ENCODE assay signal across 11 cellular contexts in the genomic region with DNA sequence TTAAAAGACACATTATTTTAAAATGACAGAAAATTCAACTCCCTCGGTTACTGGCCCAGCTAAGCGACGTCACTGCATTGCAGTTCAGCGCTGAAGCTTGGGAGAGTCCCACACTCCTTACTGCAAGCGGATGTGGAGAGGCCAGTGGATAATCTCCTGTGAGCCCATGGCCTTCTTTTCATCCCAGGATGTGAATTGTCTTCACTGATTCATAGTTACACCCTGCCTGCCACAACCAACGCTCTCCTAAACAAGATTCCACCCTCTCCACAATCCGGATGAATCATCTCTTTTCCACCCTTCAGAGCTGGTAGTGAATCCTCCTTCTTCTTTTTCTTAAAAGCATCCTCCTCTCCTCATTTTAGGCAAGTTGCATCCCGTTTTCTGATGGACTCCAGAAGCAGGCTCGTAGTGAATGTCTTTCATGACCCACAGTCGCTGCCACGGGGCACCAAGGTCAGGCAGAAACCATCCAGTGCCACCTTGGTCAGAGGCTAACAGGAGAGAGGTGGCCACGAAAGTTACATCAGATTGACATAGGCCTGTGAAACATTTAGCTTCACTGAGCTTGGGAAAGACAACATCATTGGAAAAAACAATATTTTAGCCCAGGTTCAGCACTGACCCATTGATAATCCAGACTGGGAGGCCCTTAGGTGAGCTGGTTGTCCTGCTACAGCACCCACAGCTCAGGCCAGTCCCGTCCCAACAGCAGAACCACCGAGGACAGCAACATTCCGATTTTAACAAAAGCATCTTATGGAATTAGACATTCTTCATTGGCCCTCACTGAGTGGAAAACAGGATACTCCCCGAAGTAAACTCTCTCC. TPM values are rescaled to one million over a fixed set of nuclear protein-coding genes. Genes with fewer than 3 reads are reported as not detected.
A peak's percentile ranks its signal among the peaks of the same experiment; 100 is the strongest.
DNase-seq lines count a peak whose midpoint lies in the region; ATAC-seq, FAIRE-seq and TF ChIP-seq lines count a peak whose summit lies in the region.
"Had no signal": no experiment of that assay in that cellular context is flagged by ENCODE, and none has a peak within 500 bp of the region (broad histone marks: within the 10 kb centered on the region; RNA-seq: fewer than 3 reads in every experiment).

No MANE protein-coding gene starts in this region.

- no peak for TF ChIP-seq CTCF in omental fat pad (IDR thresholded peaks at IDR 0.05)
- no peak for TF ChIP-seq CTCF in gastrocnemius medialis (IDR thresholded peaks at IDR 0.05 in 4 of 5, conservative IDR thresholded peaks at IDR 0.05 in 1 of 5)
- TF ChIP-seq CTCF in pancreas (IDR thresholded peaks at IDR 0.05): no peak

- peak; percentile 89 for FAIRE-seq in RCC 7860 (lab: Jason Lieb, UNC)
- no peak for FAIRE-seq in pancreas (lab: Jason Lieb, UNC)

- H3K27me3 ChIP-seq in gastrocnemius medialis (peaks cover 40 to 52% (median 43%) of the 10 kb centered on the region in 3 donors), pancreas (peaks cover 0 to 3% (median 0%) of the 10 kb centered on the region in 4 donors)

- DNase-seq in EH (ENCODE audit: low read depth) (peak; percentile 58), RCC 7860 (ENCODE audit: low spot score) (peak; percentile 81), omental fat pad (ENCODE audit: low spot score) (no peak), gastrocnemius medialis (no peak), pancreas (no peak), KBM-7 (no peak)
- DNase-seq: amygdala, islet precursor cell had no signal

- intact Hi-C loops in gastrocnemius medialis (cut with DNase I; ENCODE audit: low total_unique reads) (no loop called here), pancreas (cut with DNase I) (no loop called here)

- TF ChIP-seq POLR2A in gastrocnemius medialis (IDR thresholded peaks at IDR 0.05): no peak

- no peaks in the 10 kb centered on the region for H3K36me3 ChIP-seq in gastrocnemius medialis
- no peaks in the 10 kb centered on the region for H3K36me3 ChIP-seq in pancreas

- ATAC-seq in esophagus mucosa (peak; percentile 48), omental fat pad (ENCODE audit: low FRiP score) (peak; percentile 45), gastrocnemius medialis (no peak), pancreas (no peak), GM18909 (IDR thresholded peaks at IDR 0.05; ENCODE audit: poor library complexity, unreplicated experiment) (no peak)

- H3K27ac ChIP-seq in gastrocnemius medialis: no peak overlapping the region
- no peak overlapping the region for H3K27ac ChIP-seq in pancreas

- H3K4me3 ChIP-seq in gastrocnemius medialis (no peak overlapping the region), pancreas (no peak overlapping the region)

- H3K9me3 ChIP-seq in gastrocnemius medialis (no peaks in the 10 kb centered on the region), pancreas (no peaks in the 10 kb centered on the region)

- in situ Hi-C loops in gastrocnemius medialis (cut with MboI; ENCODE audit: low sequenced_read_pairs in 4 of 4): loop anchor here (10.0 to 25.0 kb wide), 5 partner anchors 97 to 747 kb away; a partner anchor contains a TSS
- in situ Hi-C loops in KBM-7 (cut with MboI; ENCODE audit: low pct_unique_long_range_greater_than_20kb, low sequenced_read_pairs): loop anchor here (25.0 kb wide), 1 partner anchor 722 kb away; a partner anchor contains a TSS

- 89 to 93% methylated on average over 16 of the region's 16 CpGs for WGBS in pancreas, 2 donors

- peaks cover 17 to 19% of the 10 kb centered on the region in 2 donors for H3K4me1 ChIP-seq in gastrocnemius medialis
- H3K4me1 ChIP-seq in pancreas: peaks cover 0 to 5% (median 0%) of the 10 kb centered on the region in 3 donors

RNA-seq across cellular contexts. Expression of a gene that starts 2.0 kb away (rescaled TPM):
- total RNA-seq in esophagus mucosa: 1,565 TPM
- 10 to 100 TPM in 1 of 4 donors, 1 to 10 TPM in 1, under 1 TPM in 1, not detected in 1; 0.63 to 13.5 (median 7.4) TPM for total RNA-seq in omental fat pad
- total RNA-seq in gastrocnemius medialis: under 1 TPM in 3 of 4 donors, not detected in 1; 0.35 to 0.72 (median 0.36) TPM
- total RNA-seq in pancreas: 1 to 10 TPM in 3 of 6 donors, under 1 TPM in 3; 0.51 to 4.5 (median 1.2) TPM
- polyA plus RNA-seq in pancreas: under 1 TPM; 0.59 to 0.68 TPM
- total RNA-seq: subcutaneous adipose tissue had no signal

RNA-seq across cellular contexts. Expression of a gene that starts 29.8 kb away (rescaled TPM):
- total RNA-seq in esophagus mucosa (1.5 TPM), omental fat pad (1 to 10 TPM in 1 of 4 donors, under 1 TPM in 2, not detected in 1; 0.19 to 1.6 (median 0.60) TPM), gastrocnemius medialis (not detected), pancreas (under 1 TPM; 0.03 to 0.15 (median 0.07) TPM)
- under 1 TPM; 0.08 to 0.40 TPM for polyA plus RNA-seq in pancreas
- total RNA-seq: subcutaneous adipose tissue had no signal

RNA-seq across cellular contexts. Expression of a gene that starts 41.4 kb away (rescaled TPM):
- 369 TPM for total RNA-seq in esophagus mucosa
- total RNA-seq in omental fat pad: not detected
- not detected for total RNA-seq in gastrocnemius medialis
- total RNA-seq in pancreas: not detected
- polyA plus RNA-seq in pancreas: under 1 TPM; 0.08 to 0.09 TPM
- total RNA-seq: subcutaneous adipose tissue had no signal

Comparison
In these comparisons a context has a peak if more than half of its experiments do, and no peak if none do; other contexts are left out.
1. DNase-seq: peak in EH (single experiment) and RCC 7860 (single experiment); none in omental fat pad (single experiment), gastrocnemius medialis (0 of 2), pancreas (0 of 6) and KBM-7 (single experiment).
2. ATAC-seq: peak in esophagus mucosa (single experiment) and omental fat pad (single experiment); none in gastrocnemius medialis (0 of 2), pancreas (0 of 4) and GM18909 (single experiment).
3. RNA of a gene that starts 2.0 kb away (total RNA-seq): 1,565 TPM in esophagus mucosa (single experiment); 0.63 to 13.5 TPM in omental fat pad, 0.51 to 4.5 TPM in pancreas and 0.35 to 0.72 TPM in gastrocnemius medialis; every median in the first group is over 100 times any median in the second.
4. RNA of a gene that starts 41.4 kb away (total RNA-seq): 369 TPM in esophagus mucosa (single experiment); not detected in omental fat pad, not detected in gastrocnemius medialis and not detected in pancreas; every median in the first group is over 100 times any median in the second.